In genomic region chr18:76448262-76449109, GRCh38 we compare ENCODE assay signal across 13 cellular contexts. TPM values are rescaled to one million over a fixed set of nuclear protein-coding genes. Genes with fewer than 3 reads are reported as not detected.
DNase-seq lines count a peak whose midpoint lies in the region; ATAC-seq and TF ChIP-seq lines count a peak whose summit lies in the region.
"Had no signal": no experiment of that assay in that cellular context is flagged by ENCODE, and none has a peak within 500 bp of the region (broad histone marks: within the 10 kb centered on the region; RNA-seq: fewer than 3 reads in every experiment).

No MANE protein-coding gene starts in this region.

- H3K9me3 ChIP-seq in upper lobe of right lung (no peaks in the 10 kb centered on the region), SJCRH30 (replicated peaks) (no peaks in the 10 kb centered on the region)
- H3K9me3 ChIP-seq: A549, adrenal gland, Peyer's patch had no signal

- H3K4me3 ChIP-seq in choroid plexus epithelial cell (ENCODE audit: low read depth, low read length) (no peak overlapping the region), upper lobe of right lung (no peak overlapping the region), SJCRH30 (no peak overlapping the region)
- H3K4me3 ChIP-seq: A549, adrenal gland, Peyer's patch had no signal

- H3K4me1 Mint-ChIP-seq in activated T-cell treated with anti-CD3 and anti-CD28 coated beads, Interleukin-2, amount 50 U/mL, for 4 hours (ENCODE audit: low read depth), result peaks cover 45% of the 10 kb centered on the region
- peaks cover 59 to 83% (median 61%) of the 10 kb centered on the region in 3 donors for H3K4me1 Mint-ChIP-seq in naive B cell

- no peak overlapping the region for H3K4me3 Mint-ChIP-seq in activated T-cell treated with anti-CD3 and anti-CD28 coated beads, Interleukin-2, amount 50 U/mL, for 4 hours
- H3K4me3 Mint-ChIP-seq in naive B cell, result peak overlapping the region in 6 of 8 donors; percentile 3 to 91 (median 48)
- H3K4me3 Mint-ChIP-seq: stimulated activated naive CD8-positive, alpha-beta T cell treated with anti-CD3 and anti-CD28 coated beads, Interleukin-15, amount 100 ng/mL, for 72 hours had no signal

- peak; percentile 11 for DNase-seq in activated T-cell treated with anti-CD3 and anti-CD28 coated beads, Interleukin-2, amount 50 U/mL, for 1 hour
- DNase-seq in activated T-cell treated with anti-CD3 and anti-CD28 coated beads, Interleukin-2, amount 50 U/mL, for 4 hours, result no peak
- peak; percentile 43 for DNase-seq in choroid plexus epithelial cell (ENCODE audit: low read depth)
- no peak for DNase-seq in naive B cell
- DNase-seq in upper lobe of right lung, result peak; percentile 58
- DNase-seq in NCI-H345 treated with DMSO at 0.1 percent for 48 hours (lab: John Stamatoyannopoulos, UW; ENCODE audit: unreplicated experiment), result no peak
- no peak for DNase-seq in SJCRH30
- DNase-seq: NCI-H1930; stimulated activated naive CD8-positive, alpha-beta T cell treated with anti-CD3 and anti-CD28 coated beads, Interleukin-15, amount 100 ng/mL, for 72 hours had no signal

- H3K27me3 ChIP-seq in upper lobe of right lung (no peaks in the 10 kb centered on the region), SJCRH30 (no peaks in the 10 kb centered on the region)
- H3K27me3 ChIP-seq: adrenal gland, Peyer's patch had no signal

- no peaks in the 10 kb centered on the region for H3K9me3 Mint-ChIP-seq in activated T-cell treated with anti-CD3 and anti-CD28 coated beads, Interleukin-2, amount 50 U/mL, for 4 hours
- H3K9me3 Mint-ChIP-seq in naive B cell, result no peaks in the 10 kb centered on the region
- H3K9me3 Mint-ChIP-seq: stimulated activated naive CD8-positive, alpha-beta T cell treated with anti-CD3 and anti-CD28 coated beads, Interleukin-15, amount 100 ng/mL, for 72 hours had no signal

- ATAC-seq in activated T-cell treated with anti-CD3 and anti-CD28 coated beads, Interleukin-2, amount 50 U/mL, for 4 hours, result no peak
- ATAC-seq in naive B cell (ENCODE audit: low read depth in 2 of 2) (no peak), upper lobe of right lung (peak; percentile 66), GM18502 (IDR thresholded peaks at IDR 0.05; ENCODE audit: poor library complexity, unreplicated experiment) (no peak)
- ATAC-seq: A549; stimulated activated naive CD8-positive, alpha-beta T cell treated with anti-CD3 and anti-CD28 coated beads, Interleukin-15, amount 100 ng/mL, for 72 hours had no signal

- H3K36me3 ChIP-seq in upper lobe of right lung (no peaks in the 10 kb centered on the region), SJCRH30 (no peaks in the 10 kb centered on the region)
- H3K36me3 ChIP-seq: adrenal gland, Peyer's patch had no signal

- TF ChIP-seq CTCF in choroid plexus epithelial cell (conservative IDR thresholded peaks at IDR 0.05; ENCODE audit: low read depth, low read length), result no peak
- no peak for TF ChIP-seq CTCF in upper lobe of right lung (IDR thresholded peaks at IDR 0.05)

- peaks cover 17% of the 10 kb centered on the region for H3K4me1 ChIP-seq in upper lobe of right lung
- H3K4me1 ChIP-seq in SJCRH30, result peaks cover 4% of the 10 kb centered on the region; the same call in 1 of the 2 replicates

- H3K27ac ChIP-seq in upper lobe of right lung (no peak overlapping the region), SJCRH30 (no peak overlapping the region)

- peak overlapping the region in 4 of 6 donors; percentile 3 to 84 (median 29) for H3K27ac Mint-ChIP-seq in naive B cell

- intact Hi-C loops in upper lobe of right lung (cut with DNase I), result no loop called here

- H3K27me3 Mint-ChIP-seq in activated T-cell treated with anti-CD3 and anti-CD28 coated beads, Interleukin-2, amount 50 U/mL, for 4 hours (ENCODE audit: low read depth), result peaks cover 18% of the 10 kb centered on the region
- no peaks in the 10 kb centered on the region for H3K27me3 Mint-ChIP-seq in naive B cell
- H3K27me3 Mint-ChIP-seq: stimulated activated naive CD8-positive, alpha-beta T cell treated with anti-CD3 and anti-CD28 coated beads, Interleukin-15, amount 100 ng/mL, for 72 hours had no signal

- H3K36me3 Mint-ChIP-seq in activated T-cell treated with anti-CD3 and anti-CD28 coated beads, Interleukin-2, amount 50 U/mL, for 4 hours (ENCODE audit: insufficient read depth), result no peaks in the 10 kb centered on the region
- H3K36me3 Mint-ChIP-seq in naive B cell, result peaks cover 0 to 3% of the 10 kb centered on the region in 2 donors

RNA-seq across cellular contexts. Expression of gene ZNF516, which starts 46.6 kb away (rescaled TPM):
- total RNA-seq in activated T-cell treated with anti-CD3 and anti-CD28 coated beads, Interleukin-2, amount 50 U/mL, for 4 hours, result 1 to 10 TPM; 3.0 to 4.3 (median 4.0) TPM
- 1 to 10 TPM; 1.7 to 7.5 (median 4.8) TPM for polyA plus RNA-seq in naive B cell (ENCODE audit: low read depth in 6 of 6)
- total RNA-seq in upper lobe of right lung, result 28.0 TPM
- total RNA-seq in SJCRH30 (2014; rRNA removed; shearing (Covaris generic)), result 6.3 and 8.2 TPM in 2 replicates

Comparison
In these comparisons a context has a peak if more than half of its experiments do, and no peak if none do; other contexts are left out.
1. DNase-seq: peak in activated T-cell treated with anti-CD3 and anti-CD28 coated beads, Interleukin-2, amount 50 U/mL, for 1 hour (single experiment), choroid plexus epithelial cell (single experiment) and upper lobe of right lung (single experiment); none in activated T-cell treated with anti-CD3 and anti-CD28 coated beads, Interleukin-2, amount 50 U/mL, for 4 hours (single experiment), naive B cell (single experiment), NCI-H345 treated with DMSO at 0.1 percent for 48 hours (single experiment) and SJCRH30 (0 of 2).